ENCODE assay signal across 14 cellular contexts in genomic region chr10:43687373-43687772, GRCh38.
"Had no signal": no experiment of that assay in that cellular context is flagged by ENCODE, and none has a peak within 500 bp of the region (broad histone marks: within the 10 kb centered on the region; RNA-seq: fewer than 3 reads in every experiment).

No MANE protein-coding gene starts in this region.

- H3K9ac ChIP-seq: parathyroid adenoma had no signal

- H2AFZ ChIP-seq: parathyroid adenoma had no signal

- H3K4me3 ChIP-seq: thoracic aorta had no signal

- H3K79me2 ChIP-seq: parathyroid adenoma had no signal

- H3K4me1 ChIP-seq: parathyroid adenoma had no signal

- ATAC-seq: activated CD4-positive, CD25-positive, alpha-beta regulatory T cell treated with anti-CD3 and anti-CD28 coated beads, Interleukin-2, amount 50 U/mL, for 24 hours had no signal

- H3K9me3 ChIP-seq: neutrophil, thoracic aorta had no signal

- H3K36me3 ChIP-seq: neutrophil, thoracic aorta had no signal

- DNase-seq: activated CD4-positive, alpha-beta T cell treated with anti-CD3 and anti-CD28 coated beads, Interleukin-2, amount 50 U/mL, for 4 hours; activated effector memory CD4-positive, alpha-beta T cell treated with anti-CD3 and anti-CD28 coated beads, Interleukin-2, amount 50 U/mL, for 16 hours; activated T-cell treated with anti-CD3 and anti-CD28 coated beads for 4 hours; cerebellar nuclear complex; effector CD8-positive, alpha-beta T cell; foreskin fibroblast; kidney glomerular epithelial cell; mesendoderm; stimulated activated CD4-positive, alpha-beta T cell treated with anti-CD3 and anti-CD28 coated beads, Interleukin-1b, Interleukin-23, amount 100 ng/mL, for 48 hours; T-helper 9 cell had no signal

- H3K27ac ChIP-seq: neutrophil, parathyroid adenoma, thoracic aorta had no signal
